In the genomic region with DNA sequence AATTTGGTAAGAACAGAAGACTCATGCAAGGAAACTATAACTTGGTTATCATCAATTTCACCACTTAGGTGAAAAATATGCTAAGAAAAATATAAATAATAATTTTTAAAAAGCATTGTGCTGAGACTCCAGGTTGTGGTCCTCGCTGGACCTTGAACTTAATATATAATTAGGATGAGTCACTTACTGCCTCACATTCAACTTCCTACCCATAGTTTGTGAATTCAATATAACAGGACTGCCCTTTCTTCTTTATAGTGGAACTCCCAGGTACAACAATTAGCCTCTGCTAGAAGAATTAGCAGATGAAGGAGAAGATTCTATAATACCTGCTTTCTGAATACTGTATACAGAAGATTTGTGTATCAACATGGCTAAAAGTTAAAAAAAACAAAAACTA, we compare ENCODE assay signal across 22 cellular contexts.
A peak's percentile ranks its signal among the peaks of the same experiment; 100 is the strongest.
DNase-seq lines count a peak whose midpoint lies in the region; ATAC-seq and TF ChIP-seq lines count a peak whose summit lies in the region.
"Had no signal": no experiment of that assay in that cellular context is flagged by ENCODE, and none has a peak within 500 bp of the region (broad histone marks: within the 10 kb centered on the region; RNA-seq: fewer than 3 reads in every experiment).

No MANE protein-coding gene starts in this region.

- H3F3A ChIP-seq in PC-3 (ENCODE audit: low read length, unreplicated experiment): no peaks in the 10 kb centered on the region

- H3K4me3 Mint-ChIP-seq in activated T-helper 1 cell treated with anti-CD3 and anti-CD28 coated beads, Interleukin-12 subunit alpha, Interleukin-12 subunit beta, Interleukin-2, Interleukin-4 antibody, amounts not matched to agents 30 ng/mL and 10 ng/mL and 1 ng/mL, durations not matched to agents 14 hours and 24 hours and 36 hours: no peak overlapping the region
- no peak overlapping the region for H3K4me3 Mint-ChIP-seq in activated T-cell treated with anti-CD3 and anti-CD28 coated beads, Interleukin-2, amount 50 U/mL, for 72 hours
- H3K4me3 Mint-ChIP-seq: B cell; CD4-positive, CD25-positive, alpha-beta regulatory T cell; CD8-positive, alpha-beta T cell; GM23338; H9 had no signal

- no peak overlapping the region for H2AFZ ChIP-seq in PC-3 (ENCODE audit: low read length)
- H2AFZ ChIP-seq: GM23338 had no signal

- H3K4me1 ChIP-seq in PC-3 (ENCODE audit: insufficient read depth, low read length): no peaks in the 10 kb centered on the region; the same call in 1 of the 2 replicates
- H3K4me1 ChIP-seq: BLaER1, Caco-2 had no signal

- POLR2A ChIA-PET in PC-3 (lab: Charles Lee; ENCODE audit: unreplicated experiment): no interaction called here

- no peaks in the 10 kb centered on the region for H3K79me2 ChIP-seq in PC-3 (ENCODE audit: low read length)

- no peak overlapping the region for H3K4me2 ChIP-seq in PC-3 (ENCODE audit: low read length)
- H3K4me2 ChIP-seq: BLaER1, GM23338 had no signal

- H3K27ac Mint-ChIP-seq in activated T-helper 1 cell treated with anti-CD3 and anti-CD28 coated beads, Interleukin-12 subunit alpha, Interleukin-12 subunit beta, Interleukin-2, Interleukin-4 antibody, amounts not matched to agents 30 ng/mL and 10 ng/mL and 1 ng/mL, durations not matched to agents 14 hours and 24 hours and 36 hours: no peak overlapping the region
- no peak overlapping the region for H3K27ac Mint-ChIP-seq in activated T-cell treated with anti-CD3 and anti-CD28 coated beads, Interleukin-2, amount 50 U/mL, for 72 hours
- H3K27ac Mint-ChIP-seq: B cell; CD4-positive, CD25-positive, alpha-beta regulatory T cell; CD8-positive, alpha-beta T cell; GM23338; H9 had no signal

- no peaks in the 10 kb centered on the region for H3K4me1 Mint-ChIP-seq in activated T-helper 1 cell treated with anti-CD3 and anti-CD28 coated beads, Interleukin-12 subunit alpha, Interleukin-12 subunit beta, Interleukin-2, Interleukin-4 antibody, amounts not matched to agents 30 ng/mL and 10 ng/mL and 1 ng/mL, durations not matched to agents 14 hours and 24 hours and 36 hours (ENCODE audit: low read depth)
- H3K4me1 Mint-ChIP-seq in activated T-cell treated with anti-CD3 and anti-CD28 coated beads, Interleukin-2, amount 50 U/mL, for 72 hours (ENCODE audit: low read depth): no peaks in the 10 kb centered on the region
- H3K4me1 Mint-ChIP-seq: B cell, GM23338, H9 had no signal

- H3K9me3 Mint-ChIP-seq in activated T-helper 1 cell treated with anti-CD3 and anti-CD28 coated beads, Interleukin-12 subunit alpha, Interleukin-12 subunit beta, Interleukin-2, Interleukin-4 antibody, amounts not matched to agents 30 ng/mL and 10 ng/mL and 1 ng/mL, durations not matched to agents 14 hours and 24 hours and 36 hours: no peaks in the 10 kb centered on the region
- peaks cover 0 to 1% of the 10 kb centered on the region in 2 donors for H3K9me3 Mint-ChIP-seq in activated T-cell treated with anti-CD3 and anti-CD28 coated beads, Interleukin-2, amount 50 U/mL, for 72 hours
- H3K9me3 Mint-ChIP-seq: GM23338 had no signal

- no peaks in the 10 kb centered on the region for H4K20me1 ChIP-seq in PC-3 (ENCODE audit: low read length)
- H4K20me1 ChIP-seq: BLaER1 had no signal

- no peak overlapping the region for H3K27ac ChIP-seq in PC-3 (ENCODE audit: low read length)
- H3K27ac ChIP-seq: 22Rv1, BLaER1, C4-2B had no signal

- H3K36me3 ChIP-seq in PC-3 (ENCODE audit: low read depth, low read length): no peaks in the 10 kb centered on the region
- H3K36me3 ChIP-seq: BLaER1 had no signal

- no peak overlapping the region for H3K9ac ChIP-seq in PC-3 (ENCODE audit: low read length)
- H3K9ac ChIP-seq: BLaER1 had no signal

- H3K36me3 Mint-ChIP-seq in activated T-helper 1 cell treated with anti-CD3 and anti-CD28 coated beads, Interleukin-12 subunit alpha, Interleukin-12 subunit beta, Interleukin-2, Interleukin-4 antibody, amounts not matched to agents 30 ng/mL and 10 ng/mL and 1 ng/mL, durations not matched to agents 14 hours and 24 hours and 36 hours (ENCODE audit: low read depth): no peaks in the 10 kb centered on the region
- H3K36me3 Mint-ChIP-seq in activated T-cell treated with anti-CD3 and anti-CD28 coated beads, Interleukin-2, amount 50 U/mL, for 72 hours (ENCODE audit: insufficient read depth in 2 of 2): no peaks in the 10 kb centered on the region
- H3K36me3 Mint-ChIP-seq: CD4-positive, CD25-positive, alpha-beta regulatory T cell; CD8-positive, alpha-beta T cell had no signal

- intact Hi-C loops in PC-3 (cut with micrococcal nuclease) (no loop called here), sciatic nerve (cut with DNase I) (no loop called here)
- intact Hi-C loops in activated T-helper 1 cell treated with anti-CD3 and anti-CD28 coated beads, Interleukin-12 subunit alpha, Interleukin-12 subunit beta, Interleukin-2, Interleukin-4 antibody, amounts not matched to agents 30 ng/mL and 10 ng/mL and 1 ng/mL, durations not matched to agents 14 hours and 24 hours and 36 hours (cut with micrococcal nuclease): no loop called here

- no peaks in the 10 kb centered on the region for H3K9me3 ChIP-seq in PC-3 (ENCODE audit: low read length)
- H3K9me3 ChIP-seq: BLaER1, Caco-2 had no signal

- ATAC-seq in PC-3 (peak; percentile 74), sciatic nerve (no peak)
- no peak for ATAC-seq in activated T-cell treated with anti-CD3 and anti-CD28 coated beads, Interleukin-2, amount 50 U/mL, for 72 hours (replicated peaks in 1 of 2)
- ATAC-seq: CD8-positive, alpha-beta T cell; GM12878; GM23338; HCT116 had no signal

- DNase-seq in ELR (ENCODE audit: low read depth) (peak; percentile 11), PC-3 (no peak), kidney tubule cell (ENCODE audit: low spot score) (peak; percentile 6), renal cortical epithelial cell (ENCODE audit: low read depth) (peak; percentile 23), sciatic nerve (ENCODE audit: low spot score) (no peak), epidermal melanocyte (ENCODE audit: insufficient read length, low spot score) (no peak)
- no peak for DNase-seq in activated T-helper 1 cell treated with anti-CD3 and anti-CD28 coated beads, Interleukin-12 subunit alpha, Interleukin-12 subunit beta, Interleukin-2, Interleukin-4 antibody, amounts not matched to agents 30 ng/mL and 10 ng/mL and 1 ng/mL, durations not matched to agents 14 hours and 24 hours and 36 hours (ENCODE audit: low spot score)
- no peak for DNase-seq in activated T-cell treated with anti-CD3 and anti-CD28 coated beads, Interleukin-2, amount 50 U/mL, for 72 hours
- DNase-seq: Caco-2; CD4-positive, CD25-positive, alpha-beta regulatory T cell; CD8-positive, alpha-beta T cell; DMS153; DND-41; GDM1; H9 had no signal

- no peaks in the 10 kb centered on the region for H3K27me3 ChIP-seq in PC-3 (ENCODE audit: low read length)
- H3K27me3 ChIP-seq: BLaER1 had no signal

- CTCF ChIA-PET in PC-3 (lab: Charles Lee): no interaction called here

- TF ChIP-seq CTCF in PC-3 (conservative IDR thresholded peaks at IDR 0.05; ENCODE audit: low read depth, low read length): no peak

- no peak overlapping the region for H3K4me3 ChIP-seq in PC-3 (ENCODE audit: low read length)
- H3K4me3 ChIP-seq: BLaER1, GM12878, GM23338 had no signal

- no peaks in the 10 kb centered on the region for H3K9me2 ChIP-seq in PC-3 (replicated peaks; ENCODE audit: low read length)

- no TSS peak for BruUV-seq in PC-3 (replicated peaks; lab: Mats Ljungman, UMichigan)

- H3K27me3 Mint-ChIP-seq in activated T-helper 1 cell treated with anti-CD3 and anti-CD28 coated beads, Interleukin-12 subunit alpha, Interleukin-12 subunit beta, Interleukin-2, Interleukin-4 antibody, amounts not matched to agents 30 ng/mL and 10 ng/mL and 1 ng/mL, durations not matched to agents 14 hours and 24 hours and 36 hours (ENCODE audit: insufficient read depth): no peaks in the 10 kb centered on the region
- H3K27me3 Mint-ChIP-seq in activated T-cell treated with anti-CD3 and anti-CD28 coated beads, Interleukin-2, amount 50 U/mL, for 72 hours (ENCODE audit: low read depth): peaks cover 15% of the 10 kb centered on the region

Comparison
In these comparisons a context has a peak if more than half of its experiments do, and no peak if none do; other contexts are left out.
1. DNase-seq: peak in ELR (single experiment), kidney tubule cell (single experiment) and renal cortical epithelial cell (single experiment); none in PC-3 (single experiment), sciatic nerve (single experiment), epidermal melanocyte (single experiment), activated T-helper 1 cell treated with anti-CD3 and anti-CD28 coated beads, Interleukin-12 subunit alpha, Interleukin-12 subunit beta, Interleukin-2, Interleukin-4 antibody, amounts not matched to agents 30 ng/mL and 10 ng/mL and 1 ng/mL, durations not matched to agents 14 hours and 24 hours and 36 hours (single experiment) and activated T-cell treated with anti-CD3 and anti-CD28 coated beads, Interleukin-2, amount 50 U/mL, for 72 hours (0 of 2).